Comparison of ENCODE assay signal across 17 cellular contexts in the genomic region with DNA sequence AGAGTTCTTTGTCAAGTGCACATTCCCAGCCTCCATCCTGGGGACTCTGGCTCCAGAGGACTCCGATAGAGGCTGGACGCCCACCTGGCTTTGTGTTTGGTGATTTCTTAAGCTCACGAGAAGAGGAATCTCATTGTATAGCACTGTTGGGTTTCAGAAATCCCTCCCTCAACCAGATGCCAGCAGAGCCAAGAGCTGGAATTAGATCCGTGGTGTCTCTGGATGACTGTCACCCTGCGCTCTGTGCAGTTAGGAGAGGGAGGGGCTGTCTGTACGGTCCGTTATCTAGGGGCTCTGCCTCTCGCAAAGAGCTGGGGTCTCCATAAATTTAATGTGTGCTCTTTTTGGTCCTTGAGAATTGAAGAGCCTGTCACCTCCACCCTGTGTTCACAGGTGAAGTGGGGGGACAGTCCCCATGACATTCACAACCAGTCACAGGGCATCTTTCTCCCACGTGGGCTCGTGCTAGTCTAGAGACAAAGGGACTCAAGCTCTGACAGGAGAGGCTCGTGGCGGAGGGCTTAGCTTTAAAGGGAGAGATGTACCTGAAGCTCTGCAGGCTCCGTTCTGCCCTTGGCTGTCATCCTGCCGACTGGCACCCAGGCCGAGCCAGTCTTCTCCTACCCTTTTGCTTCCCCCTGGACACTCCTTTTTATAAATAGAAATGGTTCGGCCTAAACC. TPM values are rescaled to one million over a fixed set of nuclear protein-coding genes. Genes with fewer than 3 reads are reported as not detected.
DNase-seq lines count a peak whose midpoint lies in the region; ATAC-seq, FAIRE-seq and TF ChIP-seq lines count a peak whose summit lies in the region.
"Had no signal": no experiment of that assay in that cellular context is flagged by ENCODE, and none has a peak within 500 bp of the region (broad histone marks: within the 10 kb centered on the region; RNA-seq: fewer than 3 reads in every experiment).

No MANE protein-coding gene starts in this region.

- H3K27me3 Mint-ChIP-seq in activated naive CD4-positive, alpha-beta T cell treated with anti-CD3 and anti-CD28 coated beads, Interleukin-2, amount 10 ng/mL, durations not matched to agents 7 days and 5 days, result no peaks in the 10 kb centered on the region
- no peaks in the 10 kb centered on the region for H3K27me3 Mint-ChIP-seq in activated naive CD4-positive, alpha-beta T cell treated with anti-CD3 and anti-CD28 coated beads for 36 hours (ENCODE audit: low read depth)

- H3K4me2 ChIP-seq in GM12878 (ENCODE audit: control insufficient read depth, insufficient read depth), result no peak overlapping the region
- H3K4me2 ChIP-seq: KMS-11 had no signal

- H3K4me1 ChIP-seq in GM12878 (ENCODE audit: control insufficient read depth, insufficient read depth, low read length) (peaks cover 17% of the 10 kb centered on the region), right cardiac atrium (ENCODE audit: control insufficient read depth, insufficient read depth, low read length) (peaks cover 13% of the 10 kb centered on the region), sigmoid colon (peaks cover 0 to 21% (median 14%) of the 10 kb centered on the region in 4 donors)

- CTCF ChIA-PET in activated naive CD4-positive, alpha-beta T cell treated with anti-CD3 and anti-CD28 coated beads, Interleukin-2, amount 10 ng/mL, durations not matched to agents 7 days and 5 days (lab: Charles Lee), result interaction anchor here (1.7 kb wide), 1 partner anchor 101 kb away, joined by 4 read pairs; no protein-coding TSS in a partner anchor
- CTCF ChIA-PET in activated naive CD4-positive, alpha-beta T cell treated with anti-CD3 and anti-CD28 coated beads for 36 hours (lab: Charles Lee), result interaction anchor here (0.8 kb wide), 1 partner anchor 16 kb away, joined by 3 read pairs; no protein-coding TSS in a partner anchor
- CTCF ChIA-PET in GM12878 (lab: Yijun Ruan, JAX), result interaction anchor here (1.3 kb wide), 1 partner anchor 41 kb away, joined by 3 read pairs; no protein-coding TSS in a partner anchor

- H3K4me3 ChIP-seq in GM12878 (no peak overlapping the region), right cardiac atrium (ENCODE audit: low read length) (no peak overlapping the region), sigmoid colon (no peak overlapping the region)
- H3K4me3 ChIP-seq: gastrocnemius medialis, thoracic aorta had no signal

- intact Hi-C loops in activated naive CD4-positive, alpha-beta T cell treated with anti-CD3 and anti-CD28 coated beads for 36 hours (cut with micrococcal nuclease), result loop anchor here (5.0 kb wide), 1 partner anchor 102 kb away; no protein-coding TSS in a partner anchor
- intact Hi-C loops in GM12878 (cut with micrococcal nuclease; ENCODE audit: unreplicated experiment), result loop anchor here (5.0 kb wide), 1 partner anchor 102 kb away; no protein-coding TSS in a partner anchor
- intact Hi-C loops in right cardiac atrium (cut with DNase I), result loop anchor here in 2 of 4 donors (5.0 to 10.0 kb wide), 2 partner anchors 42 to 100 kb away; a partner anchor contains a TSS
- intact Hi-C loops in sigmoid colon (cut with DNase I), result no loop called here

- TF ChIP-seq POLR2A in GM12878 (IDR thresholded peaks at IDR 0.05; ENCODE audit: low read depth, low read length) (0 out of 2 replicates have a peak, but pooled peaks have one; percentile 26), sigmoid colon (IDR thresholded peaks at IDR 0.05) (no peak)

- no TSS peak for BruUV-seq in GM12878 (replicated peaks; lab: Mats Ljungman, UMichigan)

- POLR2A ChIA-PET in GM12878 (lab: Charles Lee), result interaction anchor here (1.7 kb wide), 1 partner anchor 19 kb away, joined by 6 read pairs; no protein-coding TSS in a partner anchor

- TF ChIP-seq EP300 in GM12878 (IDR thresholded peaks at IDR 0.05; ENCODE audit: borderline replicate concordance in 1 of 2, control insufficient read depth in 1 of 2, low read depth in 2 of 2, low read length in 2 of 2) (no peak), sigmoid colon (IDR thresholded peaks at IDR 0.05) (no peak)

- no peaks in the 10 kb centered on the region for H3K79me2 ChIP-seq in GM12878 (ENCODE audit: control insufficient read depth, insufficient read depth, low read length)

- H3K9me3 ChIP-seq in GM12878 (replicated peaks; ENCODE audit: control insufficient read depth, insufficient read depth, low read length) (no peaks in the 10 kb centered on the region), right cardiac atrium (ENCODE audit: control insufficient read depth, low read length) (no peaks in the 10 kb centered on the region), sigmoid colon (no peaks in the 10 kb centered on the region)
- H3K9me3 ChIP-seq: gastrocnemius medialis, thoracic aorta had no signal

- H3K27ac ChIP-seq in GM12878 (ENCODE audit: control insufficient read depth, insufficient read depth), result no peak overlapping the region
- peak overlapping the region; percentile 98 for H3K27ac ChIP-seq in right cardiac atrium (ENCODE audit: low read length)
- no peak overlapping the region for H3K27ac ChIP-seq in sigmoid colon
- H3K27ac ChIP-seq: KMS-11, thoracic aorta had no signal

- H3K9me3 Mint-ChIP-seq in activated naive CD4-positive, alpha-beta T cell treated with anti-CD3 and anti-CD28 coated beads, Interleukin-2, amount 10 ng/mL, durations not matched to agents 7 days and 5 days, result no peaks in the 10 kb centered on the region
- no peaks in the 10 kb centered on the region for H3K9me3 Mint-ChIP-seq in activated naive CD4-positive, alpha-beta T cell treated with anti-CD3 and anti-CD28 coated beads for 36 hours

- TF ChIP-seq CTCF in GM12878 (IDR thresholded peaks at IDR 0.05 in 2 of 3, conservative IDR thresholded peaks at IDR 0.05 in 1 of 3; ENCODE audit: control insufficient read depth in 2 of 3, extremely low read depth in 1 of 3, insufficient read depth in 1 of 3, low read depth in 3 of 3, low read length in 3 of 3) (no peak), sigmoid colon (IDR thresholded peaks at IDR 0.05) (no peak)

- H3K27me3 ChIP-seq in GM12878 (replicated peaks in 1 of 2; ENCODE audit: control insufficient read depth in 2 of 2, insufficient read depth in 2 of 2, low read length in 1 of 2), result no peaks in the 10 kb centered on the region
- H3K27me3 ChIP-seq in right cardiac atrium (ENCODE audit: control insufficient read depth, insufficient read depth), result no peaks in the 10 kb centered on the region
- H3K27me3 ChIP-seq in sigmoid colon, result no peaks in the 10 kb centered on the region
- H3K27me3 ChIP-seq: gastrocnemius medialis had no signal

- DNase-seq in activated naive CD4-positive, alpha-beta T cell treated with anti-CD3 and anti-CD28 coated beads, Interleukin-2, amount 10 ng/mL, durations not matched to agents 7 days and 5 days, result no peak
- no peak for DNase-seq in activated naive CD4-positive, alpha-beta T cell treated with anti-CD3 and anti-CD28 coated beads for 36 hours
- DNase-seq in GM12878 (ENCODE audit: low read depth, low spot score), result no peak
- DNase-seq in right cardiac atrium, result peak in 1 of 3 donors; percentile 71
- DNase-seq in sigmoid colon, result peak; percentile 24
- no peak for DNase-seq in OCI-M1 (lab: John Stamatoyannopoulos, UW)
- no peak for DNase-seq in GM19240 (ENCODE audit: insufficient read length, low spot score)
- DNase-seq: DMS79 treated with DMSO at 0.1 percent for 48 hours; gastrocnemius medialis; NCI-H1930; NCI-H446; retina; SHP77; stimulated activated CD4-positive, alpha-beta T cell treated with anti-CD3 and anti-CD28 coated beads, Interleukin-15, amount 100 ng/mL, for 24 hours had no signal

- H4K20me1 ChIP-seq in GM12878 (ENCODE audit: control insufficient read depth, insufficient read depth), result no peaks in the 10 kb centered on the region

- FAIRE-seq in GM12878 (lab: Jason Lieb, UNC), result no peak

- peak overlapping the region; percentile 49 for H3K27ac Mint-ChIP-seq in activated naive CD4-positive, alpha-beta T cell treated with anti-CD3 and anti-CD28 coated beads, Interleukin-2, amount 10 ng/mL, durations not matched to agents 7 days and 5 days
- H3K27ac Mint-ChIP-seq in activated naive CD4-positive, alpha-beta T cell treated with anti-CD3 and anti-CD28 coated beads for 36 hours, result no peak overlapping the region

- 95% methylated on average over 16 of the region's 16 CpGs for WGBS in GM12878 (ENCODE audit: insufficient coverage, insufficient replicate concordance, low lambda C conversion rate, missing lambda C conversion rate)
- 66% methylated on average over 16 of the region's 16 CpGs for WGBS in right cardiac atrium
- 89 to 91% methylated on average over 16 of the region's 16 CpGs for WGBS in sigmoid colon, 2 donors

- SMC1A ChIA-PET in GM12878 (lab: Charles Lee; ENCODE audit: uncharacterized antibody, unreplicated experiment), result interaction anchor here (0.9 kb wide), 1 partner anchor 13 kb away, joined by 3 read pairs; no protein-coding TSS in a partner anchor

- H3K4me3 Mint-ChIP-seq in activated naive CD4-positive, alpha-beta T cell treated with anti-CD3 and anti-CD28 coated beads, Interleukin-2, amount 10 ng/mL, durations not matched to agents 7 days and 5 days, result no peak overlapping the region
- H3K4me3 Mint-ChIP-seq in activated naive CD4-positive, alpha-beta T cell treated with anti-CD3 and anti-CD28 coated beads for 36 hours, result no peak overlapping the region

- in situ Hi-C loops in GM12878 (cut with MboI), result no loop called here

- peaks cover 51% of the 10 kb centered on the region for H3K4me1 Mint-ChIP-seq in activated naive CD4-positive, alpha-beta T cell treated with anti-CD3 and anti-CD28 coated beads, Interleukin-2, amount 10 ng/mL, durations not matched to agents 7 days and 5 days
- peaks cover 34% of the 10 kb centered on the region for H3K4me1 Mint-ChIP-seq in activated naive CD4-positive, alpha-beta T cell treated with anti-CD3 and anti-CD28 coated beads for 36 hours (ENCODE audit: low read depth)

- H2AFZ ChIP-seq in GM12878 (ENCODE audit: control insufficient read depth, low read depth, low read length), result no peak overlapping the region

- TF ChIP-seq RAD21 in GM12878 (IDR thresholded peaks at IDR 0.05; ENCODE audit: insufficient read depth, low read depth, low read length), result no peak

- H3K36me3 ChIP-seq in GM12878 (ENCODE audit: control insufficient read depth in 2 of 2, insufficient read depth in 2 of 2, low read length in 1 of 2) (peaks cover 10 to 16% of the 10 kb centered on the region in 2 experiments), sigmoid colon (peaks cover 12 to 55% (median 38%) of the 10 kb centered on the region in 4 donors)

- H3K36me3 Mint-ChIP-seq in activated naive CD4-positive, alpha-beta T cell treated with anti-CD3 and anti-CD28 coated beads, Interleukin-2, amount 10 ng/mL, durations not matched to agents 7 days and 5 days, result peaks cover 46% of the 10 kb centered on the region
- H3K36me3 Mint-ChIP-seq in activated naive CD4-positive, alpha-beta T cell treated with anti-CD3 and anti-CD28 coated beads for 36 hours (ENCODE audit: low read depth), result peaks cover 24% of the 10 kb centered on the region

- H3K9ac ChIP-seq in GM12878 (ENCODE audit: control insufficient read depth, insufficient read depth, low read length), result no peak overlapping the region
- H3K9ac ChIP-seq: KMS-11 had no signal

- RAD21 ChIA-PET in GM12878 (lab: Charles Lee; ENCODE audit: unreplicated experiment), result no interaction called here

- no peak for ATAC-seq in GM12878
- ATAC-seq in right cardiac atrium, result peak; percentile 60 to 65
- no peak for ATAC-seq in GM18868 (IDR thresholded peaks at IDR 0.05; ENCODE audit: unreplicated experiment)

RNA-seq across cellular contexts. Expression of a gene that starts 41.4 kb away (rescaled TPM):
- total RNA-seq in activated naive CD4-positive, alpha-beta T cell treated with anti-CD3 and anti-CD28 coated beads for 36 hours, result 10 to 100 TPM; 24.1 to 24.7 TPM
- total RNA-seq in GM12878 (2013; cell fraction: nucleolus; rRNA removed), result 21.7 and 24.1 TPM in 2 replicates
- total RNA-seq in GM12878 (2014; rRNA removed), result 19.2 and 20.1 TPM in 2 replicates
- 10.5 and 11.0 TPM in 2 replicates for total RNA-seq in GM12878 (2014; rRNA removed; fragmentation: Illumina TruSeq; extraction: Trizol)
- 25.1 and 25.4 TPM in 2 replicates for total RNA-seq in GM12878 (2021)
- 4.4 TPM for polyA plus RNA-seq in GM12878 (2011; ENCODE audit: low read depth)
- 13.7 and 32.5 TPM in 2 replicates for polyA plus RNA-seq in GM12878 (2011; rRNA removed)
- 31.2 and 49.8 TPM in 2 replicates for polyA plus RNA-seq in GM12878 (2011; cell fraction: cytosol; rRNA removed)
- 42.4 and 44.6 TPM in 2 replicates for polyA plus RNA-seq in GM12878 (2011; cell fraction: nucleus; rRNA removed)
- 14.3 and 17.2 TPM in 2 replicates for polyA plus RNA-seq in GM12878 (2012)
- polyA plus RNA-seq in GM12878 (2014; fragmentation: Illumina TruSeq; extraction: Trizol), result 5.4 and 13.4 TPM in 2 replicates
- under 1 TPM; 0.18 to 0.66 TPM for polyA plus RNA-seq in GM12878 (2014; fragmentation: Nextera tagmentation; extraction: Ambion mirVana)
- 19.4 and 23.5 TPM in 2 replicates for polyA plus RNA-seq in GM12878 (2014; rRNA removed)
- polyA plus RNA-seq in GM12878 (2016; fragmentation: Nextera tagmentation; extraction: Ambion mirVana), result 10 to 100 TPM in 1 of 2 experiments, 1 to 10 TPM in 1; 6.7 to 10.1 TPM
- polyA minus RNA-seq in GM12878 (2011; rRNA and poly(A)+ RNA removed), result 21.5 and 25.7 TPM in 2 replicates
- polyA minus RNA-seq in GM12878 (2011; cell fraction: cytosol; rRNA and poly(A)+ RNA removed), result 19.4 and 22.6 TPM in 2 replicates
- polyA minus RNA-seq in GM12878 (2011; cell fraction: nucleus; rRNA and poly(A)+ RNA removed), result 7.4 and 15.1 TPM in 2 replicates
- total RNA-seq in right cardiac atrium, result 10 to 100 TPM; 37.9 to 63.8 (median 53.9) TPM
- 50.7 TPM for polyA plus RNA-seq in right cardiac atrium
- total RNA-seq in sigmoid colon, result 1 to 10 TPM; 1.2 to 3.0 (median 2.2) TPM
- 10 to 100 TPM in 1 of 3 donors, 1 to 10 TPM in 1, under 1 TPM in 1; 0.60 to 11.9 (median 1.4) TPM for polyA plus RNA-seq in sigmoid colon

RNA-seq across cellular contexts. Expression of a gene that starts 54.6 kb away (rescaled TPM):
- under 1 TPM; 0.25 to 0.26 TPM for total RNA-seq in activated naive CD4-positive, alpha-beta T cell treated with anti-CD3 and anti-CD28 coated beads for 36 hours
- total RNA-seq in GM12878 (2013; cell fraction: nucleolus; rRNA removed), result not detected in 2 replicates
- total RNA-seq in GM12878 (2014; rRNA removed) (0.38 and 0.40 TPM in 2 replicates), GM12878 (2014; rRNA removed; fragmentation: Illumina TruSeq; extraction: Trizol) (0.09 and 0.31 TPM in 2 replicates), GM12878 (2021) (0.72 and 0.97 TPM in 2 replicates), right cardiac atrium (100 to 1,000 TPM in 3 of 4 donors, 10 to 100 TPM in 1; 96.3 to 126 (median 106) TPM), sigmoid colon (10 to 100 TPM; 14.3 to 31.9 (median 16.8) TPM)
- polyA plus RNA-seq in GM12878 (2011; ENCODE audit: low read depth), result 0.28 TPM
- polyA plus RNA-seq in GM12878 (2011; rRNA removed) (not detected in 2 replicates), GM12878 (2014; fragmentation: Illumina TruSeq; extraction: Trizol) (not detected in 2 replicates), GM12878 (2014; fragmentation: Nextera tagmentation; extraction: Ambion mirVana) (under 1 TPM in 1 of 2 experiments, not detected in 1; 0.05 TPM), GM12878 (2014; rRNA removed) (0.12 and 0.25 TPM in 2 replicates), GM12878 (2016; fragmentation: Nextera tagmentation; extraction: Ambion mirVana) (1 to 10 TPM in 1 of 2 experiments, under 1 TPM in 1; 0.68 to 1.0 TPM), right cardiac atrium (160 TPM), sigmoid colon (1 to 10 TPM in 2 of 3 donors, under 1 TPM in 1; 0.46 to 1.8 (median 1.5) TPM)
- not detected in 2 replicates for polyA plus RNA-seq in GM12878 (2011; cell fraction: cytosol; rRNA removed)
- not detected in 2 replicates for polyA plus RNA-seq in GM12878 (2011; cell fraction: nucleus; rRNA removed)
- polyA plus RNA-seq in GM12878 (2012), result 0.37 and 0.38 TPM in 2 replicates
- polyA minus RNA-seq in GM12878 (2011; rRNA and poly(A)+ RNA removed), result not detected in 2 replicates
- polyA minus RNA-seq in GM12878 (2011; cell fraction: cytosol; rRNA and poly(A)+ RNA removed), result not detected in 2 replicates
- polyA minus RNA-seq in GM12878 (2011; cell fraction: nucleus; rRNA and poly(A)+ RNA removed), result not detected in 2 replicates

Comparison
In these comparisons a context has a peak if more than half of its experiments do, and no peak if none do; other contexts are left out.
1. ATAC-seq: peak in right cardiac atrium (2 of 2); none in GM12878 (single experiment) and GM18868 (single experiment).
2. RNA of a gene that starts 54.6 kb away (total RNA-seq): 96.3 to 126 TPM in right cardiac atrium and 14.3 to 31.9 TPM in sigmoid colon; 0.09 to 0.97 TPM in GM12878 and 0.25 to 0.26 TPM in activated naive CD4-positive, alpha-beta T cell treated with anti-CD3 and anti-CD28 coated beads for 36 hours; every median in the first group is over 4 times any median in the second.